In genomic region chr14:55051426-55052258, GRCh38 we compare ENCODE assay signal across 8 cellular contexts. TPM values are rescaled to one million over a fixed set of nuclear protein-coding genes. Genes with fewer than 3 reads are reported as not detected.
A peak's percentile ranks its signal among the peaks of the same experiment; 100 is the strongest.
DNase-seq lines count a peak whose midpoint lies in the region; ATAC-seq and TF ChIP-seq lines count a peak whose summit lies in the region.

TSS of gene MAPK1IP1L (plus strand) at chr14:55051647. CDS start at chr14:55061684, 10,037 bp downstream.

- DNase-seq in Caco-2 (peak; percentile 93 to 97), HUDEP-2 (lab: John Stamatoyannopoulos, UW; ENCODE audit: unreplicated experiment in 76 of 76) (peak in 74 of 76 experiments; percentile 31 to 95 (median 84)), NOMO-1 treated with dmso at 0.1 percent for 144 hours (lab: John Stamatoyannopoulos, UW; ENCODE audit: unreplicated experiment) (peak; percentile 76), endodermal cell (peak; percentile 98)
- peak; percentile 92 for DNase-seq in activated CD8-positive, alpha-beta memory T cell treated with anti-CD3 and anti-CD28 coated beads, Interleukin-2, amount 10 ng/mL, durations not matched to agents 7 days and 5 days
- DNase-seq in stimulated activated CD8-positive, alpha-beta memory T cell treated with anti-CD3 and anti-CD28 coated beads, Interleukin-15, amount 100 ng/mL, for 4 hours (ENCODE audit: low read depth in 2 of 2), result peak; percentile 74 to 81

- POLR2A ChIA-PET in Caco-2 (lab: Charles Lee), result interaction anchor here (0.6 to 3.0 kb wide), 20 partner anchors 9 to 1440 kb away, joined by 3 to 46 read pairs (median 4); partner anchors contain the start of genes LGALS3, SOCS4 and WDHD1

- ATAC-seq in GM21367 (IDR thresholded peaks at IDR 0.05; ENCODE audit: unreplicated experiment), result peak; percentile 88
- peak; percentile 94 for ATAC-seq in activated CD8-positive, alpha-beta memory T cell treated with anti-CD3 and anti-CD28 coated beads, Interleukin-2, amount 10 ng/mL, durations not matched to agents 7 days and 5 days

- H3K27me3 Mint-ChIP-seq in Caco-2 (ENCODE audit: insufficient read depth, unreplicated experiment) (no peaks in the 10 kb centered on the region), endodermal cell (ENCODE audit: insufficient read depth) (peaks cover 2% of the 10 kb centered on the region)
- no peaks in the 10 kb centered on the region for H3K27me3 Mint-ChIP-seq in activated CD8-positive, alpha-beta memory T cell treated with anti-CD3 and anti-CD28 coated beads, Interleukin-2, amount 10 ng/mL, durations not matched to agents 7 days and 5 days

- H3K27ac ChIP-seq in endodermal cell (ENCODE audit: low read depth, low read length) (peak within 1 kb of the TSS; percentile 99), mesodermal cell (ENCODE audit: low read depth, low read length, severe bottlenecking) (peak within 1 kb of the TSS; percentile 100)

- H3K36me3 Mint-ChIP-seq in Caco-2 (ENCODE audit: insufficient read depth, unreplicated experiment) (peaks cover 31% of the 10 kb centered on the region), endodermal cell (ENCODE audit: low read depth) (peaks cover 26% of the 10 kb centered on the region)
- peaks cover 21% of the 10 kb centered on the region for H3K36me3 Mint-ChIP-seq in activated CD8-positive, alpha-beta memory T cell treated with anti-CD3 and anti-CD28 coated beads, Interleukin-2, amount 10 ng/mL, durations not matched to agents 7 days and 5 days

- CTCF ChIA-PET in Caco-2 (lab: Charles Lee), result interaction anchor here (0.5 to 1.9 kb wide), 12 partner anchors 8 to 149 kb away, joined by 3 to 19 read pairs (median 4); partner anchors contain the start of genes GCH1, SOCS4 and WDHD1
- CTCF ChIA-PET in activated CD8-positive, alpha-beta memory T cell treated with anti-CD3 and anti-CD28 coated beads, Interleukin-2, amount 10 ng/mL, durations not matched to agents 7 days and 5 days (lab: Charles Lee), result interaction anchor here (0.6 to 3.4 kb wide), 50 partner anchors 7 to 548 kb away, joined by 3 to 43 read pairs (median 5); partner anchors contain the start of genes DLGAP5, GCH1, SOCS4 and WDHD1

- intact Hi-C loops in Caco-2 (cut with micrococcal nuclease; ENCODE audit: unreplicated experiment), result loop anchor here (1.0 kb wide), 3 partner anchors 24 to 110 kb away; partner anchors contain the start of genes SOCS4 and WDHD1

- H3K27ac Mint-ChIP-seq in Caco-2 (ENCODE audit: unreplicated experiment), result peak within 1 kb of the TSS; percentile 89
- peak within 1 kb of the TSS; percentile 95 for H3K27ac Mint-ChIP-seq in activated CD8-positive, alpha-beta memory T cell treated with anti-CD3 and anti-CD28 coated beads, Interleukin-2, amount 10 ng/mL, durations not matched to agents 7 days and 5 days
- peak within 1 kb of the TSS; percentile 99 for H3K27ac Mint-ChIP-seq in endodermal cell

- H3K4me1 Mint-ChIP-seq in Caco-2 (ENCODE audit: low read depth, unreplicated experiment) (peaks cover 11% of the 10 kb centered on the region), endodermal cell (peaks cover 22% of the 10 kb centered on the region)
- peaks cover 38% of the 10 kb centered on the region for H3K4me1 Mint-ChIP-seq in activated CD8-positive, alpha-beta memory T cell treated with anti-CD3 and anti-CD28 coated beads, Interleukin-2, amount 10 ng/mL, durations not matched to agents 7 days and 5 days

- H3K9me3 ChIP-seq in Caco-2, result no peaks in the 10 kb centered on the region
- peaks cover 5% of the 10 kb centered on the region for H3K9me3 ChIP-seq in endodermal cell (ENCODE audit: control insufficient read depth, low read length)
- no peaks in the 10 kb centered on the region for H3K9me3 ChIP-seq in mesodermal cell (ENCODE audit: control insufficient read depth, low read length)

- TF ChIP-seq CTCF in Caco-2 (IDR thresholded peaks at IDR 0.05; ENCODE audit: insufficient read depth in 1 of 2, low read depth in 1 of 2, low read length in 1 of 2, severe bottlenecking in 1 of 2, unreplicated experiment in 1 of 2) (peak; percentile 85 to 94), endodermal cell (conservative IDR thresholded peaks at IDR 0.05) (peak; percentile 99)

- no peaks in the 10 kb centered on the region for H3K36me3 ChIP-seq in Caco-2 (ENCODE audit: control insufficient read depth, insufficient read depth, low read length)
- H3K36me3 ChIP-seq in endodermal cell (ENCODE audit: control insufficient read depth, insufficient read depth, low read length), result peaks cover 37% of the 10 kb centered on the region
- H3K36me3 ChIP-seq in mesodermal cell (ENCODE audit: control insufficient read depth, insufficient read depth, low read length), result peaks cover 36% of the 10 kb centered on the region

- no TSS peak for BruUV-seq in Caco-2 (replicated peaks; lab: Mats Ljungman, UMichigan)

- H3K9ac ChIP-seq in endodermal cell (ENCODE audit: extremely low read depth, low read length, poor library complexity, severe bottlenecking), result peak within 1 kb of the TSS; percentile 100

- WGBS in endodermal cell (ENCODE audit: insufficient coverage in 1 of 2, insufficient read length in 1 of 2), 2 experiments, result 0 to 1% methylated on average over 20 to 92 of the region's 97 CpGs
- WGBS in mesodermal cell (ENCODE audit: insufficient coverage in 2 of 2), 2 experiments, result 0 to 1% methylated on average over 36 to 73 of the region's 97 CpGs

- H3K9me3 Mint-ChIP-seq in Caco-2 (ENCODE audit: unreplicated experiment) (no peaks in the 10 kb centered on the region), endodermal cell (no peaks in the 10 kb centered on the region)
- no peaks in the 10 kb centered on the region for H3K9me3 Mint-ChIP-seq in activated CD8-positive, alpha-beta memory T cell treated with anti-CD3 and anti-CD28 coated beads, Interleukin-2, amount 10 ng/mL, durations not matched to agents 7 days and 5 days (ENCODE audit: low read depth)

- H3K4me3 Mint-ChIP-seq in Caco-2 (ENCODE audit: unreplicated experiment) (peak within 1 kb of the TSS; percentile 88), endodermal cell (peak within 1 kb of the TSS; percentile 87)
- peak within 1 kb of the TSS; percentile 85 for H3K4me3 Mint-ChIP-seq in activated CD8-positive, alpha-beta memory T cell treated with anti-CD3 and anti-CD28 coated beads, Interleukin-2, amount 10 ng/mL, durations not matched to agents 7 days and 5 days

- H3K27me3 ChIP-seq in Caco-2 (replicated peaks; ENCODE audit: control insufficient read depth, insufficient read depth, low read length) (no peaks in the 10 kb centered on the region), endodermal cell (ENCODE audit: control insufficient read depth, insufficient read depth, low read length, poor library complexity, severe bottlenecking) (no peaks in the 10 kb centered on the region)

- peak within 1 kb of the TSS; percentile 93 for H3K4me3 ChIP-seq in Caco-2 (ENCODE audit: low read depth, low read length)
- H3K4me3 ChIP-seq in endodermal cell (ENCODE audit: low read length), result peak within 1 kb of the TSS; percentile 89
- peak within 1 kb of the TSS; percentile 77 for H3K4me3 ChIP-seq in mesodermal cell (ENCODE audit: extremely low read depth, insufficient read depth, low read length, poor library complexity, severe bottlenecking)

- H3K4me1 ChIP-seq in Caco-2 (peaks cover 11% of the 10 kb centered on the region; the same call in 1 of the 2 replicates), endodermal cell (ENCODE audit: control insufficient read depth, insufficient read depth, low read length) (peaks cover 5% of the 10 kb centered on the region), mesodermal cell (ENCODE audit: control insufficient read depth, insufficient read depth, low read length, poor library complexity, severe bottlenecking) (peaks cover 11% of the 10 kb centered on the region)

RNA-seq across cellular contexts. Expression of gene MAPK1IP1L, which starts in this region (rescaled TPM):
- total RNA-seq in Caco-2 (2022) (81.8 and 90.8 TPM in 2 replicates), endodermal cell (100 to 1,000 TPM; 122 to 153 TPM)
- 100 to 1,000 TPM in 1 of 2 experiments, 10 to 100 TPM in 1; 90.2 to 110 TPM for total RNA-seq in activated CD8-positive, alpha-beta memory T cell treated with anti-CD3 and anti-CD28 coated beads, Interleukin-2, amount 10 ng/mL, durations not matched to agents 7 days and 5 days
- 124 TPM for polyA plus RNA-seq in endodermal cell (2013, experiment 1 of 2)
- 111 TPM for polyA plus RNA-seq in endodermal cell (2013, experiment 2 of 2)
- 98.4 TPM for polyA plus RNA-seq in mesodermal cell (2013, experiment 1 of 2)
- 85.4 TPM for polyA plus RNA-seq in mesodermal cell (2013, experiment 2 of 2)

Comparison
In these comparisons a context has a peak if more than half of its experiments do, and no peak if none do; other contexts are left out.
1. Peak in every context shown above with its lines: DNase-seq, ATAC-seq, H3K4me3 ChIP-seq and H3K27ac ChIP-seq.